1 cellular context compared by ENCODE assay signal in genomic region chr13:29923554-29924481, GRCh38.
TF ChIP-seq lines count a peak whose summit lies in the region.

No MANE protein-coding gene starts in this region.

TF ChIP-seq in HepG2, 621 proteins besides CTCF, POLR2A, EP300 and RAD21 (continued from another document and continues in another):
- TF ChIP-seq SNAPC4 (CRISPR knock-in tag; IDR thresholded peaks at IDR 0.05) (no peak), FOXK2 (IDR thresholded peaks at IDR 0.05) (peak; percentile 86), MAF1 (CRISPR knock-in tag; IDR thresholded peaks at IDR 0.05; ENCODE audit: borderline replicate concordance) (no peak), MATR3 (CRISPR knock-in tag; IDR thresholded peaks at IDR 0.05) (no peak), NFKBIZ (CRISPR knock-in tag; IDR thresholded peaks at IDR 0.05) (no peak; the same call in 1 of the 2 replicates), ZNF33A (CRISPR knock-in tag; IDR thresholded peaks at IDR 0.05; ENCODE audit: borderline replicate concordance) (no peak), ARID3A (IDR thresholded peaks at IDR 0.05; ENCODE audit: low read depth, low read length) (peak; percentile 67), POLR2G (IDR thresholded peaks at IDR 0.05; ENCODE audit: low read depth, low read length) (no peak), PRDM10 (CRISPR knock-in tag; IDR thresholded peaks at IDR 0.05; ENCODE audit: low read depth) (peak; percentile 57; the same call in 1 of the 2 replicates), ARNT2 (CRISPR knock-in tag; IDR thresholded peaks at IDR 0.05; ENCODE audit: low read depth) (no peak; the same call in 1 of the 2 replicates), SMARCE1 (IDR thresholded peaks at IDR 0.05; ENCODE audit: borderline replicate concordance) (no peak), IRF2 (CRISPR knock-in tag; IDR thresholded peaks at IDR 0.05) (peak; percentile 90), IKZF5 (CRISPR knock-in tag; IDR thresholded peaks at IDR 0.05) (peak; percentile 97), KLF9 (CRISPR knock-in tag; IDR thresholded peaks at IDR 0.05; ENCODE audit: low read depth) (peak; percentile 26; the same call in 1 of the 2 replicates), ZNF260 (CRISPR knock-in tag; IDR thresholded peaks at IDR 0.05; ENCODE audit: borderline replicate concordance, low read depth) (no peak), STAG1 (CRISPR knock-in tag; IDR thresholded peaks at IDR 0.05) (peak; percentile 57), TFE3 (CRISPR knock-in tag; IDR thresholded peaks at IDR 0.05) (peak; percentile 94), THAP8 (CRISPR knock-in tag; IDR thresholded peaks at IDR 0.05; ENCODE audit: borderline replicate concordance) (no peak), ZSCAN30 (CRISPR knock-in tag; IDR thresholded peaks at IDR 0.05) (no peak), ZNF646 (CRISPR knock-in tag; IDR thresholded peaks at IDR 0.05) (peak; percentile 84), NFIB (CRISPR knock-in tag; IDR thresholded peaks at IDR 0.05; ENCODE audit: borderline replicate concordance) (no peak), MEIS1 (CRISPR knock-in tag; IDR thresholded peaks at IDR 0.05; ENCODE audit: borderline replicate concordance) (peak; percentile 86; the same call in 1 of the 2 replicates), ZNF432 (CRISPR knock-in tag; IDR thresholded peaks at IDR 0.05; ENCODE audit: borderline replicate concordance) (no peak), PTBP1 (IDR thresholded peaks at IDR 0.05; ENCODE audit: low read depth, low read length, poor library complexity, severe bottlenecking) (no peak), ZFP82 (CRISPR knock-in tag; IDR thresholded peaks at IDR 0.05; ENCODE audit: borderline replicate concordance) (peak; percentile 55; the same call in 1 of the 2 replicates), TOE1 (CRISPR knock-in tag; IDR thresholded peaks at IDR 0.05) (no peak), ZSCAN21 (CRISPR knock-in tag; IDR thresholded peaks at IDR 0.05; ENCODE audit: borderline replicate concordance) (no peak), HNF4A (CRISPR knock-in tag; IDR thresholded peaks at IDR 0.05) (peak; percentile 83), ZNF770 (CRISPR knock-in tag; IDR thresholded peaks at IDR 0.05) (no peak), RBFOX2 (IDR thresholded peaks at IDR 0.05; ENCODE audit: low read depth, low read length) (no peak), ZBTB1 (CRISPR knock-in tag; IDR thresholded peaks at IDR 0.05; ENCODE audit: borderline replicate concordance) (no peak), ZNF577 (CRISPR knock-in tag; IDR thresholded peaks at IDR 0.05; ENCODE audit: borderline replicate concordance, low read depth) (no peak), NONO (IDR thresholded peaks at IDR 0.05) (no peak), NONO (CRISPR knock-in tag; conservative IDR thresholded peaks at IDR 0.05) (peak; percentile 92)
